In the genomic region with DNA sequence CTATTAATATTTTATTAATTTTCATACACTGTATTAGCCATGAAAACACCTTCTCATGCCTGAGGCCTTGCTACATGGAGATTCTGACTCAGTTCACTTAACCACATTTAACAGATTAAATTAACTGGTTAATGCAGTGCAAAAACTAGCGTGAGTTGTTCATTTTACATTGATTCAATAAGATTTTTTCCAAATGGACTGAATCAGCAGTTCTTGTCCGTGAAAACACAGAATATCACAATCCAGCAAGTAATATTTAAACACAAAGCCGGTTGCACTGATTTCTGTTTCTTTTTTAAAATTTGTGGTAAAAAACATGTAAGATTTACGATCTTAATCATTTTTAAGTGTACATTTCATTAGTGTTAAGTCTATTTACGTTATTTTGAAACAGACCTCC, we compare ENCODE assay signal across 1 cellular context.
TF ChIP-seq lines count a peak whose summit lies in the region.

No MANE protein-coding gene starts in this region.

TF ChIP-seq in HepG2, 621 proteins besides CTCF, POLR2A, EP300 and RAD21 (continued from another document):
- TF ChIP-seq MAFK (conservative IDR thresholded peaks at IDR 0.05 in 1 of 2, IDR thresholded peaks at IDR 0.05 in 1 of 2; ENCODE audit: low read length in 2 of 2): peak; percentile 71 to 75
